ENCODE assay signal across 16 cellular contexts in genomic region chr12:123598522-123598921, GRCh38. TPM values are rescaled to one million over a fixed set of nuclear protein-coding genes. Genes with fewer than 3 reads are reported as not detected.
DNase-seq lines count a peak whose midpoint lies in the region; ATAC-seq, FAIRE-seq and TF ChIP-seq lines count a peak whose summit lies in the region.
"Had no signal": no experiment of that assay in that cellular context is flagged by ENCODE, and none has a peak within 500 bp of the region (broad histone marks: within the 10 kb centered on the region; RNA-seq: fewer than 3 reads in every experiment).

No MANE protein-coding gene starts in this region.

- H3K36me3 Mint-ChIP-seq in MCF 10A (ENCODE audit: insufficient read depth, unreplicated experiment) (peaks cover 71% of the 10 kb centered on the region), natural killer cell (peaks cover 14% of the 10 kb centered on the region)

- DNase-seq in MCF 10A (ENCODE audit: unreplicated experiment) (no peak), mammary epithelial cell (no peak), K562 (ENCODE audit: extremely low read depth in 1 of 4, low spot score in 3 of 4) (no peak), GM19238 (ENCODE audit: insufficient read length, low spot score) (no peak), natural killer cell (no peak)
- DNase-seq: BE2C; CD8-positive, alpha-beta memory T cell; H7; Kasumi-1; MV-4-11; NCI-H1417 treated with DMSO at 0.1 percent for 48 hours; NCI-H2029; NCI-H510A; OCI-M1 had no signal

- dilution Hi-C loops in mammary epithelial cell (cut with HindIII; ENCODE audit: low sequenced_read_pairs), result no loop called here

- H3K27me3 Mint-ChIP-seq in MCF 10A (ENCODE audit: insufficient read depth, unreplicated experiment) (no peaks in the 10 kb centered on the region), natural killer cell (ENCODE audit: low read depth in 2 of 2) (no peaks in the 10 kb centered on the region)
- H3K27me3 Mint-ChIP-seq: CD8-positive, alpha-beta memory T cell had no signal

- H3K27me3 ChIP-seq in mammary epithelial cell (ENCODE audit: insufficient read depth, low read length) (no peaks in the 10 kb centered on the region), OCI-LY3 (ENCODE audit: low read depth, low read length) (no peaks in the 10 kb centered on the region), K562 (ENCODE audit: control insufficient read depth in 2 of 2, insufficient read depth in 2 of 2, low read length in 2 of 2) (no peaks in the 10 kb centered on the region)
- H3K27me3 ChIP-seq: BE2C had no signal

- no peak overlapping the region for H3K4me2 ChIP-seq in mammary epithelial cell (ENCODE audit: insufficient read depth, low read depth, low read length)
- no peak overlapping the region for H3K4me2 ChIP-seq in OCI-LY3 (ENCODE audit: low read length)
- no peak overlapping the region for H3K4me2 ChIP-seq in K562 (ENCODE audit: insufficient read depth, low read length)

- peak overlapping the region; percentile 7 for H3K27ac Mint-ChIP-seq in MCF 10A (ENCODE audit: low read depth, unreplicated experiment)
- no peak overlapping the region for H3K27ac Mint-ChIP-seq in natural killer cell

- CTCF ChIA-PET in MCF 10A (lab: Yijun Ruan, JAX) (no interaction called here), mammary epithelial cell (lab: Charles Lee; ENCODE audit: low non-redundant PET) (no interaction called here), K562 (lab: Yijun Ruan, JAX; ENCODE audit: low intra/inter-chr PET ratio) (no interaction called here)

- POLR2A ChIA-PET in MCF 10A (lab: Yijun Ruan, JAX) (interaction anchor here (1.3 kb wide), 1 partner anchor 16 kb away, joined by 4 read pairs; no protein-coding TSS in a partner anchor), K562 (lab: Yijun Ruan, JAX) (interaction anchor here (0.6 to 1.5 kb wide), 4 partner anchors 9 to 366 kb away, joined by 4 to 10 read pairs (median 4); partner anchors contain the start of genes MPHOSPH9 and MTRFR)

- no peak overlapping the region for H3K9ac ChIP-seq in mammary epithelial cell (ENCODE audit: insufficient read depth, low read length)
- H3K9ac ChIP-seq in OCI-LY3 (ENCODE audit: low read length), result no peak overlapping the region
- no peak overlapping the region for H3K9ac ChIP-seq in K562 (ENCODE audit: insufficient read depth in 1 of 2, low read depth in 2 of 2, low read length in 2 of 2)

- no peaks in the 10 kb centered on the region for H3K9me1 ChIP-seq in K562 (ENCODE audit: control insufficient read depth, insufficient read depth, low read length)

- H3K9me3 ChIP-seq in mammary epithelial cell (replicated peaks; ENCODE audit: insufficient read depth, low read length) (no peaks in the 10 kb centered on the region), OCI-LY3 (ENCODE audit: insufficient read depth, low read length) (no peaks in the 10 kb centered on the region), K562 (replicated peaks; ENCODE audit: control insufficient read depth, insufficient read depth, low read depth, low read length) (no peaks in the 10 kb centered on the region)
- H3K9me3 ChIP-seq: BE2C had no signal

- H3K4me1 Mint-ChIP-seq in MCF 10A (ENCODE audit: insufficient read depth, unreplicated experiment) (peaks cover 23% of the 10 kb centered on the region), natural killer cell (peaks cover 21 to 23% of the 10 kb centered on the region in 2 donors)

- H3K9me3 Mint-ChIP-seq in MCF 10A (ENCODE audit: unreplicated experiment) (no peaks in the 10 kb centered on the region), natural killer cell (no peaks in the 10 kb centered on the region)
- H3K9me3 Mint-ChIP-seq: CD8-positive, alpha-beta memory T cell had no signal

- no peak for TF ChIP-seq CTCF in MCF 10A (IDR thresholded peaks at IDR 0.05; ENCODE audit: unreplicated experiment)
- TF ChIP-seq CTCF in mammary epithelial cell (conservative IDR thresholded peaks at IDR 0.05 in 1 of 2, IDR thresholded peaks at IDR 0.05 in 1 of 2; ENCODE audit: extremely low read depth in 1 of 2, insufficient read depth in 1 of 2, low read depth in 1 of 2, low read length in 2 of 2), result no peak
- TF ChIP-seq CTCF in OCI-LY3 (IDR thresholded peaks at IDR 0.05; ENCODE audit: low read depth, low read length), result no peak
- TF ChIP-seq CTCF in K562 (IDR thresholded peaks at IDR 0.05 in 2 of 3, conservative IDR thresholded peaks at IDR 0.05 in 1 of 3; ENCODE audit: insufficient read depth in 2 of 3, low read depth in 1 of 3, low read length in 3 of 3), result no peak
- TF ChIP-seq CTCF in natural killer cell (IDR thresholded peaks at IDR 0.05), result no peak

- peak; percentile 18; the same call in 1 of the 2 replicates for TF ChIP-seq POLR2A in K562 (conservative IDR thresholded peaks at IDR 0.05)

- H3K36me3 ChIP-seq in mammary epithelial cell (ENCODE audit: insufficient read depth, low read length), result peaks cover 20% of the 10 kb centered on the region
- H3K36me3 ChIP-seq in OCI-LY3 (replicated peaks; ENCODE audit: low read depth, low read length), result peaks cover 23% of the 10 kb centered on the region
- peaks cover 63% of the 10 kb centered on the region for H3K36me3 ChIP-seq in K562 (ENCODE audit: control insufficient read depth, insufficient read depth, low read length)

- no peak for TF ChIP-seq RAD21 in K562 (CRISPR knock-in tag; conservative IDR thresholded peaks at IDR 0.05 in 1 of 2, IDR thresholded peaks at IDR 0.05 in 1 of 2)

- no peak overlapping the region for H3K27ac ChIP-seq in mammary epithelial cell (ENCODE audit: insufficient read depth, low read depth, low read length)
- peak overlapping the region; percentile 24 for H3K27ac ChIP-seq in OCI-LY3 (ENCODE audit: low read length)
- H3K27ac ChIP-seq in K562 (ENCODE audit: extremely low read depth, low read depth, low read length), result peak overlapping the region; percentile 43; the same call in 1 of the 3 replicates

- no peak overlapping the region for H3K4me3 ChIP-seq in mammary epithelial cell (replicated peaks in 1 of 3; ENCODE audit: insufficient read depth in 1 of 3, low read depth in 2 of 3, low read length in 3 of 3)
- H3K4me3 ChIP-seq in OCI-LY3 (ENCODE audit: low read length), result no peak overlapping the region
- no peak overlapping the region for H3K4me3 ChIP-seq in K562

- H4K20me1 ChIP-seq in mammary epithelial cell (ENCODE audit: insufficient read depth, low read length) (no peaks in the 10 kb centered on the region), OCI-LY3 (ENCODE audit: insufficient read depth, low read length) (peaks cover 6% of the 10 kb centered on the region; the same call in 1 of the 2 replicates), K562 (replicated peaks; ENCODE audit: control insufficient read depth, insufficient read depth, low read length) (no peaks in the 10 kb centered on the region; the same call in 1 of the 2 replicates)

- FAIRE-seq in K562 (lab: Jason Lieb, UNC), result no peak

- H2AFZ ChIP-seq in mammary epithelial cell (ENCODE audit: low read depth, low read length) (no peak overlapping the region), OCI-LY3 (ENCODE audit: low read depth, low read length) (no peak overlapping the region), K562 (ENCODE audit: low read depth, low read length) (no peak overlapping the region)

- BruUV-seq in MCF 10A (replicated peaks; lab: Mats Ljungman, UMichigan), result no TSS peak
- no TSS peak for BruUV-seq in mammary epithelial cell (replicated peaks; lab: Mats Ljungman, UMichigan)
- no TSS peak for BruUV-seq in K562 (replicated peaks; lab: Mats Ljungman, UMichigan)

- H3K4me1 ChIP-seq in mammary epithelial cell (ENCODE audit: insufficient read depth, low read length) (peaks cover 4% of the 10 kb centered on the region), OCI-LY3 (ENCODE audit: low read length) (peaks cover 12% of the 10 kb centered on the region), K562 (replicated peaks in 1 of 2; ENCODE audit: control insufficient read depth in 2 of 2, insufficient read depth in 2 of 2, low read length in 2 of 2) (peaks cover 5 to 14% of the 10 kb centered on the region in 2 experiments; a peak in 2 of 5 replicates)
- H3K4me1 ChIP-seq: BE2C had no signal

- intact Hi-C loops in MCF 10A (cut with micrococcal nuclease), result no loop called here
- intact Hi-C loops in mammary epithelial cell (cut with micrococcal nuclease), result no loop called here
- intact Hi-C loops in K562 (cut with micrococcal nuclease), result no loop called here
- intact Hi-C loops in natural killer cell (cut with micrococcal nuclease), result no loop called here

- in situ Hi-C loops in mammary epithelial cell (cut with MboI; ENCODE audit: low sequenced_read_pairs in 2 of 2), result no loop called here
- in situ Hi-C loops in K562 (cut with MboI), result no loop called here

- no peak for ATAC-seq in K562
- no peak for ATAC-seq in natural killer cell
- ATAC-seq in HG03378 (IDR thresholded peaks at IDR 0.05; ENCODE audit: unreplicated experiment), result no peak

- 38% methylated on average over 3 of the region's 3 CpGs for WGBS in mammary epithelial cell (ENCODE audit: low coverage, missing lambda C conversion rate)
- WGBS in K562 (ENCODE audit: insufficient coverage, low coverage, missing lambda C conversion rate), result 72% methylated on average over 3 of the region's 3 CpGs

- H3K4me3 Mint-ChIP-seq in MCF 10A (ENCODE audit: unreplicated experiment) (no peak overlapping the region), natural killer cell (no peak overlapping the region)

- H3K79me2 ChIP-seq in mammary epithelial cell (ENCODE audit: insufficient read depth, low read length), result peaks cover 61% of the 10 kb centered on the region
- H3K79me2 ChIP-seq in OCI-LY3 (ENCODE audit: low read length), result peaks cover 62% of the 10 kb centered on the region
- peaks cover 38% of the 10 kb centered on the region for H3K79me2 ChIP-seq in K562 (ENCODE audit: control insufficient read depth, insufficient read depth, low read length)

- no peak for TF ChIP-seq EP300 in K562 (IDR thresholded peaks at IDR 0.05; ENCODE audit: low read length)

RNA-seq across cellular contexts. Expression of gene DDX55, which starts 3.4 kb away (rescaled TPM):
- total RNA-seq in MCF 10A (2022) (28.4 and 30.5 TPM in 2 replicates), mammary epithelial cell (10 to 100 TPM; 19.5 to 25.8 TPM), K562 (2014; rRNA removed) (51.9 and 55.1 TPM in 2 replicates), K562 (2014; rRNA removed; fragmentation: Illumina TruSeq; extraction: Trizol) (59.6 and 61.6 TPM in 2 replicates), K562 (2015; rRNA removed; fragmentation: Illumina TruSeq; extraction: Trizol) (59.7 and 61.1 TPM in 2 replicates), K562 (2021) (48.6 and 50.1 TPM in 2 replicates), natural killer cell (10 to 100 TPM; 25.9 to 42.7 (median 41.5) TPM)
- polyA plus RNA-seq in mammary epithelial cell (21.6 TPM), K562 (2011; rRNA removed) (55.7 and 60.9 TPM in 2 replicates), K562 (2014; fragmentation: Illumina TruSeq; extraction: Trizol) (54.5 and 62.3 TPM in 2 replicates), K562 (2014; fragmentation: Nextera tagmentation; extraction: Ambion mirVana) (10 to 100 TPM; 10.6 to 15.1 TPM), K562 (2014; rRNA removed) (71.0 and 82.4 TPM in 2 replicates)
- 16.5 TPM for polyA minus RNA-seq in mammary epithelial cell
- total RNA-seq in K562 (2011; cell fraction: chromatin; rRNA removed; ENCODE audit: low replicate concordance), result 212 and 224 TPM in 2 replicates
- 110 and 115 TPM in 2 replicates for total RNA-seq in K562 (2011; cell fraction: nucleolus; rRNA removed)
- total RNA-seq in K562 (2011; cell fraction: nucleoplasm; rRNA removed), result 141 and 168 TPM in 2 replicates
- 32.9 and 52.1 TPM in 2 replicates for polyA plus RNA-seq in K562 (2011; cell fraction: cytosol; rRNA removed)
- 138 and 154 TPM in 2 replicates for polyA plus RNA-seq in K562 (2011; cell fraction: nucleus; rRNA removed)
- polyA plus RNA-seq in K562 (2012), result 29.9 and 34.0 TPM in 2 replicates
- 56.9 and 67.2 TPM in 2 replicates for polyA minus RNA-seq in K562 (2011; rRNA and poly(A)+ RNA removed)
- 24.0 and 39.0 TPM in 2 replicates for polyA minus RNA-seq in K562 (2011; cell fraction: cytosol; rRNA and poly(A)+ RNA removed)
- 53.0 and 68.0 TPM in 2 replicates for polyA minus RNA-seq in K562 (2011; cell fraction: nucleus; rRNA and poly(A)+ RNA removed)

RNA-seq across cellular contexts. Expression of gene TMED2, which starts 14.2 kb away (rescaled TPM):
- 302 and 327 TPM in 2 replicates for total RNA-seq in MCF 10A (2022)
- 100 to 1,000 TPM; 276 to 316 TPM for total RNA-seq in mammary epithelial cell
- polyA plus RNA-seq in mammary epithelial cell, result 136 TPM
- 83.8 TPM for polyA minus RNA-seq in mammary epithelial cell
- total RNA-seq in K562 (2011; cell fraction: chromatin; rRNA removed; ENCODE audit: low replicate concordance), result 108 and 173 TPM in 2 replicates
- 129 and 135 TPM in 2 replicates for total RNA-seq in K562 (2011; cell fraction: nucleolus; rRNA removed)
- total RNA-seq in K562 (2011; cell fraction: nucleoplasm; rRNA removed), result 257 and 377 TPM in 2 replicates
- 121 and 146 TPM in 2 replicates for total RNA-seq in K562 (2014; rRNA removed)
- 190 and 208 TPM in 2 replicates for total RNA-seq in K562 (2014; rRNA removed; fragmentation: Illumina TruSeq; extraction: Trizol)
- total RNA-seq in K562 (2015; rRNA removed; fragmentation: Illumina TruSeq; extraction: Trizol), result 192 and 207 TPM in 2 replicates
- 191 and 217 TPM in 2 replicates for total RNA-seq in K562 (2021)
- polyA plus RNA-seq in K562 (2011; rRNA removed), result 158 and 206 TPM in 2 replicates
- polyA plus RNA-seq in K562 (2011; cell fraction: cytosol; rRNA removed), result 61.8 and 125 TPM in 2 replicates
- polyA plus RNA-seq in K562 (2011; cell fraction: nucleus; rRNA removed), result 29.3 and 49.1 TPM in 2 replicates
- polyA plus RNA-seq in K562 (2012), result 172 and 199 TPM in 2 replicates
- 168 and 192 TPM in 2 replicates for polyA plus RNA-seq in K562 (2014; fragmentation: Illumina TruSeq; extraction: Trizol)
- polyA plus RNA-seq in K562 (2014; fragmentation: Nextera tagmentation; extraction: Ambion mirVana), result 100 to 1,000 TPM; 103 to 114 TPM
- polyA plus RNA-seq in K562 (2014; rRNA removed), result 142 and 146 TPM in 2 replicates
- 190 and 210 TPM in 2 replicates for polyA minus RNA-seq in K562 (2011; rRNA and poly(A)+ RNA removed)
- polyA minus RNA-seq in K562 (2011; cell fraction: cytosol; rRNA and poly(A)+ RNA removed), result 77.7 and 89.5 TPM in 2 replicates
- 19.1 and 43.2 TPM in 2 replicates for polyA minus RNA-seq in K562 (2011; cell fraction: nucleus; rRNA and poly(A)+ RNA removed)
- 100 to 1,000 TPM; 107 to 134 (median 113) TPM for total RNA-seq in natural killer cell

RNA-seq across cellular contexts. Expression of gene EIF2B1, which starts 35.0 kb away (rescaled TPM):
- total RNA-seq in MCF 10A (2022) (38.9 and 47.3 TPM in 2 replicates), mammary epithelial cell (10 to 100 TPM; 32.0 to 42.5 TPM), K562 (2014; rRNA removed) (127 and 195 TPM in 2 replicates), K562 (2014; rRNA removed; fragmentation: Illumina TruSeq; extraction: Trizol) (65.2 and 72.8 TPM in 2 replicates), K562 (2015; rRNA removed; fragmentation: Illumina TruSeq; extraction: Trizol) (65.4 and 67.8 TPM in 2 replicates), K562 (2021) (93.2 and 103 TPM in 2 replicates), natural killer cell (10 to 100 TPM; 50.5 to 55.7 (median 51.0) TPM)
- polyA plus RNA-seq in mammary epithelial cell (29.6 TPM), K562 (2011; rRNA removed) (54.0 and 58.6 TPM in 2 replicates), K562 (2014; fragmentation: Illumina TruSeq; extraction: Trizol) (99.4 and 117 TPM in 2 replicates), K562 (2014; fragmentation: Nextera tagmentation; extraction: Ambion mirVana) (10 to 100 TPM; 35.7 to 43.8 TPM), K562 (2014; rRNA removed) (76.8 and 82.4 TPM in 2 replicates)
- 11.9 TPM for polyA minus RNA-seq in mammary epithelial cell
- total RNA-seq in K562 (2011; cell fraction: chromatin; rRNA removed; ENCODE audit: low replicate concordance), result 137 TPM in 2 replicates
- total RNA-seq in K562 (2011; cell fraction: nucleolus; rRNA removed), result 64.9 and 66.7 TPM in 2 replicates
- total RNA-seq in K562 (2011; cell fraction: nucleoplasm; rRNA removed), result 86.4 and 95.9 TPM in 2 replicates
- 26.5 and 38.4 TPM in 2 replicates for polyA plus RNA-seq in K562 (2011; cell fraction: cytosol; rRNA removed)
- polyA plus RNA-seq in K562 (2011; cell fraction: nucleus; rRNA removed), result 253 and 282 TPM in 2 replicates
- 45.2 and 74.3 TPM in 2 replicates for polyA plus RNA-seq in K562 (2012)
- polyA minus RNA-seq in K562 (2011; rRNA and poly(A)+ RNA removed), result 24.8 and 25.9 TPM in 2 replicates
- polyA minus RNA-seq in K562 (2011; cell fraction: cytosol; rRNA and poly(A)+ RNA removed), result 15.8 and 22.4 TPM in 2 replicates
- polyA minus RNA-seq in K562 (2011; cell fraction: nucleus; rRNA and poly(A)+ RNA removed), result 32.3 and 48.5 TPM in 2 replicates

RNA-seq across cellular contexts. Expression of gene GTF2H3, which starts 35.1 kb away (rescaled TPM):
- total RNA-seq in MCF 10A (2022) (76.9 and 85.0 TPM in 2 replicates), mammary epithelial cell (10 to 100 TPM; 58.7 to 64.9 TPM), K562 (2014; rRNA removed) (22.7 and 34.2 TPM in 2 replicates), K562 (2014; rRNA removed; fragmentation: Illumina TruSeq; extraction: Trizol) (80.5 and 101 TPM in 2 replicates), K562 (2015; rRNA removed; fragmentation: Illumina TruSeq; extraction: Trizol) (46.0 and 50.9 TPM in 2 replicates), K562 (2021) (49.6 and 54.1 TPM in 2 replicates), natural killer cell (10 to 100 TPM; 12.8 to 21.3 (median 21.2) TPM)
- polyA plus RNA-seq in mammary epithelial cell (46.4 TPM), K562 (2011; rRNA removed) (72.7 and 99.7 TPM in 2 replicates), K562 (2014; fragmentation: Illumina TruSeq; extraction: Trizol) (82.0 and 82.1 TPM in 2 replicates), K562 (2014; fragmentation: Nextera tagmentation; extraction: Ambion mirVana) (10 to 100 TPM; 34.2 to 39.3 TPM), K562 (2014; rRNA removed) (37.9 and 42.6 TPM in 2 replicates)
- polyA minus RNA-seq in mammary epithelial cell, result 38.3 TPM
- 56.7 and 106 TPM in 2 replicates for total RNA-seq in K562 (2011; cell fraction: chromatin; rRNA removed; ENCODE audit: low replicate concordance)
- total RNA-seq in K562 (2011; cell fraction: nucleolus; rRNA removed), result 30.3 and 30.9 TPM in 2 replicates
- 39.7 and 48.8 TPM in 2 replicates for total RNA-seq in K562 (2011; cell fraction: nucleoplasm; rRNA removed)
- polyA plus RNA-seq in K562 (2011; cell fraction: cytosol; rRNA removed), result 32.1 and 62.9 TPM in 2 replicates
- 26.2 and 32.0 TPM in 2 replicates for polyA plus RNA-seq in K562 (2011; cell fraction: nucleus; rRNA removed)
- polyA plus RNA-seq in K562 (2012), result 36.5 and 49.2 TPM in 2 replicates
- 142 and 164 TPM in 2 replicates for polyA minus RNA-seq in K562 (2011; rRNA and poly(A)+ RNA removed)
- polyA minus RNA-seq in K562 (2011; cell fraction: cytosol; rRNA and poly(A)+ RNA removed), result 21.6 and 42.8 TPM in 2 replicates
- 29.4 and 52.6 TPM in 2 replicates for polyA minus RNA-seq in K562 (2011; cell fraction: nucleus; rRNA and poly(A)+ RNA removed)
